In the genomic region with DNA sequence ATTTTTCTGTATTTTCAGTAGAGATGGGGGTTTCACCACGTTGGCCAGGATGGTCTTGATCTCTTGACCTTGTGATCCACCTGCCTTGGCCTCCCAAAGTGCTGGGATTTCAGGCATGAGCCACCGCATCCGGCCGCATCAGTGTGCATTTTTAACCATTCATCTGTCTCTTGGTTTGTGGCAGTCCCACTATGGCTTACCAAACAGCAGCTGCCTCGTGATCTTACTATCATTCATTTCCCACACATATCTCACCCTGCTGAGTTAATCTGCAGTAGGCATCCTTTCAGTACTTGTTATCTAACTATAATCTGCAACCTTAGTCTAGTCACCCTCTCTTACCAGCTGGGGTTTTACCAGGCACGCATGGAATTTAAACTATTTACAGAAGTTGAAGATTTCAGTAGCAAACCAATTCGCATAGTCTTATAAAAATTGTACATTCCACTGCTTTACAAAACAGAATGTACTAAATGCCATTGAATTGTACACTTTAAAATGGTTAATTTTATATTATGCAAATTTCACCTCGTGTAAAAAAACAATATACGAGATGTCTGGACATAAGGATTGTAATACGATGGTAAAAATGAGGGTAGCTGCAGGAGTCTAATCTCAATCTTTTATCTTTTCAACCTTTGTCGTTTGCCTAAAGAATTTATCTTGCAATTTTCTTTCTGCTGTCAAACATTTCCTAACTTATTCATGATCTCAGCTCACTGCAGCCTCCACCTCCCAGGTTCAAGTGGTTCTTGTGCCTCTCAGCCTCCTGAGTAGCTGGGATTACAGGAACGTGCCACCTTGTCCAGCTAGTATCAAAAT, we compare ENCODE assay signal across 1 cellular context.
TF ChIP-seq lines count a peak whose summit lies in the region.

No MANE protein-coding gene starts in this region.

TF ChIP-seq in GM23338, 12 proteins besides CTCF, POLR2A, EP300 and RAD21 (continued from another document):
- TF ChIP-seq ZNF462 (CRISPR knock-in tag; IDR thresholded peaks at IDR 0.05) (no peak), ETS1 (IDR thresholded peaks at IDR 0.05) (no peak), EZH2 (IDR thresholded peaks at IDR 0.05; ENCODE audit: low read depth, unreplicated experiment) (no peak)
TF ChIP-seq in GM23338: peak in this region for 0.
